ENCODE assay signal across 1 cellular context in genomic region chr3:139307601-139308146, GRCh38.
TF ChIP-seq lines count a peak whose summit lies in the region.

No MANE protein-coding gene starts in this region.

TF ChIP-seq in SK-N-SH, 30 proteins besides CTCF, POLR2A, EP300 and RAD21 (continued from another document):
- TF ChIP-seq REST (IDR thresholded peaks at IDR 0.05; ENCODE audit: low read depth, low read length) (no peak), MAX (IDR thresholded peaks at IDR 0.05; ENCODE audit: low read depth) (no peak), USF2 (IDR thresholded peaks at IDR 0.05; ENCODE audit: borderline replicate concordance, low read depth, low read length) (no peak), MEF2A (IDR thresholded peaks at IDR 0.05; ENCODE audit: borderline replicate concordance, low read depth) (no peak), FOXJ3 (CRISPR knock-in tag; IDR thresholded peaks at IDR 0.05) (no peak), JUND (IDR thresholded peaks at IDR 0.05) (no peak), RXRA (IDR thresholded peaks at IDR 0.05; ENCODE audit: borderline replicate concordance, low read depth) (no peak), CHD2 (IDR thresholded peaks at IDR 0.05; ENCODE audit: low read length, partially characterized antibody) (no peak), MXI1 (IDR thresholded peaks at IDR 0.05; ENCODE audit: low read depth, low read length) (no peak), ZBTB33 (IDR thresholded peaks at IDR 0.05; ENCODE audit: borderline replicate concordance, low read depth) (no peak), EZH2phosphoT487 (IDR thresholded peaks at IDR 0.05; ENCODE audit: borderline replicate concordance, low read depth) (no peak), GABPA (IDR thresholded peaks at IDR 0.05; ENCODE audit: low read depth) (no peak), RFX5 (IDR thresholded peaks at IDR 0.05; ENCODE audit: low read length) (no peak), RCOR1 (IDR thresholded peaks at IDR 0.05; ENCODE audit: low read length) (no peak), TCF12 (IDR thresholded peaks at IDR 0.05) (no peak), TEAD4 (IDR thresholded peaks at IDR 0.05; ENCODE audit: borderline replicate concordance, insufficient read depth) (no peak)
